ENCODE assay signal across 9 cellular contexts in genomic region chr11:93525601-93526000, GRCh38. TPM values are rescaled to one million over a fixed set of nuclear protein-coding genes. Genes with fewer than 3 reads are reported as not detected.
DNase-seq lines count a peak whose midpoint lies in the region; ATAC-seq and TF ChIP-seq lines count a peak whose summit lies in the region.
"Had no signal": no experiment of that assay in that cellular context is flagged by ENCODE, and none has a peak within 500 bp of the region (broad histone marks: within the 10 kb centered on the region; RNA-seq: fewer than 3 reads in every experiment).

No MANE protein-coding gene starts in this region.

- H3K4me1 Mint-ChIP-seq in activated naive CD8-positive, alpha-beta T cell treated with anti-CD3 and anti-CD28 coated beads for 36 hours, result peaks cover 25% of the 10 kb centered on the region

- no peak overlapping the region for H3K27ac Mint-ChIP-seq in activated naive CD8-positive, alpha-beta T cell treated with anti-CD3 and anti-CD28 coated beads for 36 hours

- TF ChIP-seq CTCF in 22Rv1 (IDR thresholded peaks at IDR 0.05) (no peak), fibroblast of pulmonary artery (IDR thresholded peaks at IDR 0.05; ENCODE audit: low read length, missing control alignments) (no peak)

- DNase-seq in MV-4-11 (lab: John Stamatoyannopoulos, UW) (peak; percentile 20), fibroblast of pulmonary artery (ENCODE audit: low read depth) (peak; percentile 68), iPS-NIHi7 (ENCODE audit: extremely low spot score) (no peak), retina (no peak), LoVo (ENCODE audit: low spot score) (no peak)
- DNase-seq in activated naive CD8-positive, alpha-beta T cell treated with anti-CD3 and anti-CD28 coated beads for 36 hours, result no peak
- DNase-seq: NCI-H1694 treated with DMSO at 0.1 percent for 48 hours had no signal

- H3K27me3 Mint-ChIP-seq in activated naive CD8-positive, alpha-beta T cell treated with anti-CD3 and anti-CD28 coated beads for 36 hours, result no peaks in the 10 kb centered on the region

- H3K9me3 Mint-ChIP-seq in activated naive CD8-positive, alpha-beta T cell treated with anti-CD3 and anti-CD28 coated beads for 36 hours, result no peaks in the 10 kb centered on the region

- peak overlapping the region; percentile 63 for H3K27ac ChIP-seq in 22Rv1

- H3K4me3 Mint-ChIP-seq in activated naive CD8-positive, alpha-beta T cell treated with anti-CD3 and anti-CD28 coated beads for 36 hours, result no peak overlapping the region

- H3K4me3 ChIP-seq in fibroblast of pulmonary artery (replicated peaks; ENCODE audit: low read depth, low read length), result no peak overlapping the region

- peak; percentile 29 for ATAC-seq in GM19351 (IDR thresholded peaks at IDR 0.05; ENCODE audit: unreplicated experiment)

- H3K36me3 Mint-ChIP-seq in activated naive CD8-positive, alpha-beta T cell treated with anti-CD3 and anti-CD28 coated beads for 36 hours, result no peaks in the 10 kb centered on the region

RNA-seq across cellular contexts. Expression of gene SMCO4, which starts 17.6 kb away (rescaled TPM):
- total RNA-seq in activated naive CD8-positive, alpha-beta T cell treated with anti-CD3 and anti-CD28 coated beads for 36 hours, result 1 to 10 TPM; 6.1 to 6.8 TPM

Comparison
In these comparisons a context has a peak if more than half of its experiments do, and no peak if none do; other contexts are left out.
1. DNase-seq: peak in MV-4-11 (single experiment) and fibroblast of pulmonary artery (single experiment); none in iPS-NIHi7 (single experiment), retina (single experiment), activated naive CD8-positive, alpha-beta T cell treated with anti-CD3 and anti-CD28 coated beads for 36 hours (single experiment) and LoVo (single experiment).